ENCODE assay signal across 8 cellular contexts in genomic region chr7:30800785-30801252, GRCh38. TPM values are rescaled to one million over a fixed set of nuclear protein-coding genes. Genes with fewer than 3 reads are reported as not detected.
DNase-seq lines count a peak whose midpoint lies in the region; ATAC-seq and TF ChIP-seq lines count a peak whose summit lies in the region.

No MANE protein-coding gene starts in this region.

- H3K9me3 ChIP-seq in HCT116 (ENCODE audit: control insufficient read depth in 1 of 2, insufficient read depth in 1 of 2, low read depth in 1 of 2, low read length in 2 of 2) (no peaks in the 10 kb centered on the region), mucosa of descending colon (no peaks in the 10 kb centered on the region), uterus (no peaks in the 10 kb centered on the region)

- no TSS peak for BruUV-seq in HCT116 (replicated peaks; lab: Mats Ljungman, UMichigan)

- intact Hi-C loops in HCT116 (cut with micrococcal nuclease) = loop anchor here (1.0 to 2.0 kb wide), 3 partner anchors 173 to 322 kb away; no protein-coding TSS in a partner anchor
- intact Hi-C loops in mucosa of descending colon (cut with DNase I, micrococcal nuclease) = loop anchor here (5.0 to 10.0 kb wide), 3 partner anchors 176 to 324 kb away; no protein-coding TSS in a partner anchor
- intact Hi-C loops in uterus (cut with DNase I; ENCODE audit: low total_unique reads) = loop anchor here (10.0 kb wide), 1 partner anchor 174 kb away; no protein-coding TSS in a partner anchor

- no peak overlapping the region for H2AFZ ChIP-seq in HCT116 (ENCODE audit: low read depth, low read length, poor library complexity, severe bottlenecking)

- peaks cover 24% of the 10 kb centered on the region for H3K4me1 Mint-ChIP-seq in activated naive CD4-positive, alpha-beta T cell treated with anti-CD3 and anti-CD28 coated beads, Interleukin-2, amount 10 ng/mL, durations not matched to agents 7 days and 5 days

- H3K4me2 ChIP-seq in HCT116 (ENCODE audit: low read length) = no peak overlapping the region

- H3K4me1 ChIP-seq in HCT116 (ENCODE audit: control insufficient read depth in 1 of 2, insufficient read depth in 2 of 2, low read length in 2 of 2) (peaks cover 0 to 12% of the 10 kb centered on the region in 2 experiments; a peak in 3 of 4 replicates), mucosa of descending colon (ENCODE audit: low read depth) (peaks cover 11% of the 10 kb centered on the region), uterus (peaks cover 9% of the 10 kb centered on the region in 2 donors)

- no peaks in the 10 kb centered on the region for H3K79me2 ChIP-seq in HCT116 (ENCODE audit: insufficient read depth, low read length)

- TF ChIP-seq CTCF in HCT116 (IDR thresholded peaks at IDR 0.05 in 2 of 3, conservative IDR thresholded peaks at IDR 0.05 in 1 of 3; ENCODE audit: borderline replicate concordance in 1 of 3, insufficient read depth in 1 of 3, low read depth in 2 of 3, low read length in 2 of 3) (peak; percentile 66 to 77 (median 73)), mucosa of descending colon (IDR thresholded peaks at IDR 0.05) (peak; percentile 27), uterus (IDR thresholded peaks at IDR 0.05) (peak; percentile 64 to 88 (median 78))

- H3K27me3 ChIP-seq in HCT116 (ENCODE audit: insufficient read depth, low read length) = no peaks in the 10 kb centered on the region
- H3K27me3 ChIP-seq in uterus = no peaks in the 10 kb centered on the region

- no peaks in the 10 kb centered on the region for H3K27me3 Mint-ChIP-seq in activated naive CD4-positive, alpha-beta T cell treated with anti-CD3 and anti-CD28 coated beads, Interleukin-2, amount 10 ng/mL, durations not matched to agents 7 days and 5 days

- H3K27ac Mint-ChIP-seq in activated naive CD4-positive, alpha-beta T cell treated with anti-CD3 and anti-CD28 coated beads, Interleukin-2, amount 10 ng/mL, durations not matched to agents 7 days and 5 days = no peak overlapping the region

- CTCF ChIA-PET in activated naive CD4-positive, alpha-beta T cell treated with anti-CD3 and anti-CD28 coated beads, Interleukin-2, amount 10 ng/mL, durations not matched to agents 7 days and 5 days (lab: Charles Lee) = interaction anchor here (1.0 to 2.2 kb wide), 5 partner anchors 138 to 322 kb away, joined by 3 to 20 read pairs (median 7); no protein-coding TSS in a partner anchor
- CTCF ChIA-PET in HCT116 (lab: Charles Lee) = interaction anchor here (1.2 kb wide), 1 partner anchor 322 kb away, joined by 3 read pairs; no protein-coding TSS in a partner anchor

- TF ChIP-seq RAD21 in HCT116 (IDR thresholded peaks at IDR 0.05; ENCODE audit: low read depth) = peak; percentile 90

- H3K4me3 Mint-ChIP-seq in activated naive CD4-positive, alpha-beta T cell treated with anti-CD3 and anti-CD28 coated beads, Interleukin-2, amount 10 ng/mL, durations not matched to agents 7 days and 5 days = no peak overlapping the region

- POLR2A ChIA-PET in HCT116 (lab: Charles Lee) = interaction anchor here (1.6 kb wide), 1 partner anchor 182 kb away, joined by 4 read pairs; no protein-coding TSS in a partner anchor

- RAD21 ChIA-PET in HCT116 (lab: Charles Lee; ENCODE audit: low non-redundant PET in 1 of 2, low total read pairs in 2 of 2, uncharacterized antibody in 2 of 2, unreplicated experiment in 2 of 2) = no interaction called here

- no peak overlapping the region for H3K27ac ChIP-seq in HCT116 (ENCODE audit: low read depth, low read length)
- H3K27ac ChIP-seq in epithelial cell of prostate = no peak overlapping the region
- peak overlapping the region in 1 of 2 donors; percentile 20 for H3K27ac ChIP-seq in uterus

- no peaks in the 10 kb centered on the region for H3K9me2 ChIP-seq in HCT116 (ENCODE audit: insufficient read depth)

- H3K9me3 Mint-ChIP-seq in activated naive CD4-positive, alpha-beta T cell treated with anti-CD3 and anti-CD28 coated beads, Interleukin-2, amount 10 ng/mL, durations not matched to agents 7 days and 5 days = no peaks in the 10 kb centered on the region

- TF ChIP-seq POLR2A in HCT116 (IDR thresholded peaks at IDR 0.05; ENCODE audit: borderline replicate concordance, extremely low read depth, insufficient read depth, insufficient read length) (no peak), uterus (IDR thresholded peaks at IDR 0.05) (no peak)

- H3K9ac ChIP-seq in HCT116 (ENCODE audit: low read length) = no peak overlapping the region

- DNase-seq in activated naive CD4-positive, alpha-beta T cell treated with anti-CD3 and anti-CD28 coated beads, Interleukin-2, amount 10 ng/mL, durations not matched to agents 7 days and 5 days = peak; percentile 60
- DNase-seq in activated naive CD4-positive, alpha-beta T cell treated with anti-CD3 and anti-CD28 coated beads, Interleukin-2, amount 50 U/mL, for 16 hours = no peak
- DNase-seq in HCT116 (ENCODE audit: low read depth, low spot score) = peak; percentile 29
- DNase-seq in NCI-H1694 treated with DMSO at 0.1 percent for 48 hours (lab: John Stamatoyannopoulos, UW) = peak; percentile 79
- DNase-seq in T1000 (lab: John Stamatoyannopoulos, UW) = peak; percentile 52
- peak; percentile 14 for DNase-seq in epithelial cell of prostate (ENCODE audit: low read depth, low spot score)
- peak in 1 of 3 donors; percentile 73 for DNase-seq in mucosa of descending colon
- peak; percentile 68 to 73 for DNase-seq in uterus

- no peaks in the 10 kb centered on the region for H4K20me1 ChIP-seq in HCT116 (ENCODE audit: insufficient read depth)

- peak; percentile 83 for ATAC-seq in HCT116
- ATAC-seq in mucosa of descending colon = peak; percentile 71

- H3K36me3 ChIP-seq in HCT116 (ENCODE audit: control insufficient read depth in 1 of 2, insufficient read depth in 2 of 2, low read length in 2 of 2) = no peaks in the 10 kb centered on the region
- H3K36me3 ChIP-seq in mucosa of descending colon (ENCODE audit: low read depth) = no peaks in the 10 kb centered on the region
- no peaks in the 10 kb centered on the region for H3K36me3 ChIP-seq in uterus

- H3K36me3 Mint-ChIP-seq in activated naive CD4-positive, alpha-beta T cell treated with anti-CD3 and anti-CD28 coated beads, Interleukin-2, amount 10 ng/mL, durations not matched to agents 7 days and 5 days = no peaks in the 10 kb centered on the region

- H3K4me3 ChIP-seq in HCT116 (replicated peaks in 1 of 2; ENCODE audit: low read depth in 1 of 2, low read length in 2 of 2) = no peak overlapping the region
- H3K4me3 ChIP-seq in mucosa of descending colon = no peak overlapping the region
- no peak overlapping the region for H3K4me3 ChIP-seq in uterus

TF ChIP-seq in HCT116, 20 proteins besides CTCF, POLR2A, EP300 and RAD21:
- TF ChIP-seq ZFX (IDR thresholded peaks at IDR 0.05) = no peak
- TF ChIP-seq FOSL1 (IDR thresholded peaks at IDR 0.05; ENCODE audit: low read depth) = no peak
- no peak for TF ChIP-seq TCF7L2 (IDR thresholded peaks at IDR 0.05; ENCODE audit: borderline replicate concordance, extremely low read depth, insufficient read depth, insufficient read length)
- TF ChIP-seq CEBPB (IDR thresholded peaks at IDR 0.05; ENCODE audit: low read depth) = no peak
- no peak for TF ChIP-seq EZH2phosphoT487 (IDR thresholded peaks at IDR 0.05; ENCODE audit: borderline replicate concordance)

RNA-seq across cellular contexts. Expression of gene MINDY4, which starts 29.6 kb away (rescaled TPM):
- total RNA-seq in HCT116 (2021; ENCODE audit: unreplicated experiment) (6.1 TPM), mucosa of descending colon (1 to 10 TPM; 4.0 to 9.1 (median 4.7) TPM), uterus (10 to 100 TPM; 14.7 to 23.8 (median 16.9) TPM)
- 3.6 and 3.8 TPM in 2 replicates for polyA plus RNA-seq in HCT116 (2012)

RNA-seq across cellular contexts. Expression of gene INMT, which starts 48.9 kb away (rescaled TPM):
- total RNA-seq in HCT116 (2021; ENCODE audit: unreplicated experiment) (0.32 TPM), mucosa of descending colon (1 to 10 TPM; 1.6 to 7.5 (median 7.2) TPM), uterus (10 to 100 TPM in 3 of 4 donors, 1 to 10 TPM in 1; 6.5 to 29.2 (median 20.0) TPM)
- polyA plus RNA-seq in HCT116 (2012) = 0.02 and 0.09 TPM in 2 replicates

Comparison
In these comparisons a context has a peak if more than half of its experiments do, and no peak if none do; other contexts are left out.
1. CTCF ChIP-seq: peak in every context shown above with its lines; median percentile 78 in uterus; 73 in HCT116; 27 in mucosa of descending colon.